ENCODE assay signal across 10 cellular contexts in genomic region chr16:8634991-8635736, GRCh38. TPM values are rescaled to one million over a fixed set of nuclear protein-coding genes. Genes with fewer than 3 reads are reported as not detected.
A peak's percentile ranks its signal among the peaks of the same experiment; 100 is the strongest.
DNase-seq lines count a peak whose midpoint lies in the region; ATAC-seq, FAIRE-seq and TF ChIP-seq lines count a peak whose summit lies in the region.
"Had no signal": no experiment of that assay in that cellular context is flagged by ENCODE, and none has a peak within 500 bp of the region (broad histone marks: within the 10 kb centered on the region; RNA-seq: fewer than 3 reads in every experiment).

No MANE protein-coding gene starts in this region.

- intact Hi-C loops in adrenal gland (cut with DNase I) (no loop called here), sciatic nerve (cut with DNase I) (no loop called here)

- POLR2A ChIA-PET in AG04449 (lab: Yijun Ruan, JAX), result interaction anchor here (1.1 kb wide), 1 partner anchor 66 kb away, joined by 3 read pairs; no protein-coding TSS in a partner anchor

- H3K27ac ChIP-seq in adrenal gland, result no peak overlapping the region

- TF ChIP-seq CTCF in AG04449 (IDR thresholded peaks at IDR 0.05; ENCODE audit: insufficient read depth, low read length, missing control alignments), result peak; percentile 63
- peak in 4 of 6 experiments; percentile 11 to 30 (median 22) for TF ChIP-seq CTCF in adrenal gland (IDR thresholded peaks at IDR 0.05)

- no peaks in the 10 kb centered on the region for H3K27me3 ChIP-seq in adrenal gland

- FAIRE-seq in GM19239 (lab: Jason Lieb, UNC), result no peak

- ATAC-seq in sciatic nerve, result no peak

- peaks cover 0 to 73% of the 10 kb centered on the region in 2 donors for H3K36me3 ChIP-seq in adrenal gland (replicated peaks in 1 of 2)

- H3K9me3 ChIP-seq in adrenal gland (replicated peaks in 1 of 3), result no peaks in the 10 kb centered on the region

- WGBS in adrenal gland, 4 donors, result 83 to 87% (median 85%) methylated on average over 8 to 18 of the region's 18 CpGs

- no peak for TF ChIP-seq POLR2A in adrenal gland (IDR thresholded peaks at IDR 0.05)

- no peaks in the 10 kb centered on the region for H3K4me1 ChIP-seq in adrenal gland (replicated peaks in 1 of 2)

- DNase-seq in AG04449 (ENCODE audit: low read depth, low spot score) (no peak), H4 (ENCODE audit: low spot score) (peak; percentile 34), adrenal gland (peak in 1 of 7 donors; percentile 26), iPS DF 4.7 (ENCODE audit: extremely low read depth, low spot score) (peak; percentile 44), GM19239 (ENCODE audit: insufficient read length, low spot score) (no peak), NCI-H1105 treated with DMSO at 0.1 percent for 48 hours (lab: John Stamatoyannopoulos, UW) (no peak), sciatic nerve (ENCODE audit: low spot score) (no peak)
- no peak for DNase-seq in activated CD4-positive, CD25-positive, alpha-beta regulatory T cell (lab: John Stamatoyannopoulos, UW)
- DNase-seq: NCI-H774 had no signal

- no peak overlapping the region for H3K4me3 ChIP-seq in AG04449 (ENCODE audit: low read depth, low read length)
- H3K4me3 ChIP-seq in adrenal gland, result no peak overlapping the region

- CTCF ChIA-PET in AG04449 (lab: Yijun Ruan, JAX), result interaction anchor here (1.0 to 4.3 kb wide), 7 partner anchors 9 to 504 kb away, joined by 3 to 27 read pairs (median 4); no protein-coding TSS in a partner anchor

RNA-seq across cellular contexts. Expression of gene METTL22, which starts 13.7 kb away (rescaled TPM):
- total RNA-seq in H4 (2014; rRNA removed; shearing (Covaris generic)), result 16.1 and 17.1 TPM in 2 replicates
- total RNA-seq in adrenal gland (10 to 100 TPM in 7 of 8 donors, 1 to 10 TPM in 1; 8.4 to 38.9 (median 22.3) TPM), sciatic nerve (40.6 TPM)
- 10 to 100 TPM; 19.7 to 67.1 (median 41.6) TPM for polyA plus RNA-seq in adrenal gland

RNA-seq across cellular contexts. Expression of gene ABAT, which starts 39.3 kb away (rescaled TPM):
- total RNA-seq in H4 (2014; rRNA removed; shearing (Covaris generic)), result 0.99 and 2.0 TPM in 2 replicates
- total RNA-seq in adrenal gland (10 to 100 TPM; 22.5 to 55.0 (median 28.5) TPM), sciatic nerve (24.2 TPM)
- 10 to 100 TPM; 12.1 to 37.4 (median 26.1) TPM for polyA plus RNA-seq in adrenal gland

RNA-seq across cellular contexts. Expression of gene TMEM114, which starts 44.9 kb away (rescaled TPM):
- total RNA-seq in H4 (2014; rRNA removed; shearing (Covaris generic)), result not detected in 2 replicates
- total RNA-seq in adrenal gland, result not detected
- polyA plus RNA-seq in adrenal gland, result 1 to 10 TPM in 1 of 3 donors, under 1 TPM in 1, not detected in 1; 0.24 to 1.1 TPM
- total RNA-seq in sciatic nerve, result not detected
- total RNA-seq: mucosa of gallbladder had no signal

Comparison
In these comparisons a context has a peak if more than half of its experiments do, and no peak if none do; other contexts are left out.
1. DNase-seq: peak in H4 (single experiment) and iPS DF 4.7 (single experiment); none in AG04449 (single experiment), GM19239 (single experiment), activated CD4-positive, CD25-positive, alpha-beta regulatory T cell (0 of 4), NCI-H1105 treated with DMSO at 0.1 percent for 48 hours (single experiment) and sciatic nerve (single experiment).